ENCODE assay signal across 8 cellular contexts in genomic region chrX:129956765-129957164, GRCh38. TPM values are rescaled to one million over a fixed set of nuclear protein-coding genes. Genes with fewer than 3 reads are reported as not detected.
A peak's percentile ranks its signal among the peaks of the same experiment; 100 is the strongest.
DNase-seq lines count a peak whose midpoint lies in the region; ATAC-seq, FAIRE-seq and TF ChIP-seq lines count a peak whose summit lies in the region.

No MANE protein-coding gene starts in this region.

- H3K9me3 ChIP-seq in AG04450 (ENCODE audit: control insufficient read depth, insufficient read depth, low read length), result no peaks in the 10 kb centered on the region
- no peaks in the 10 kb centered on the region for H3K9me3 ChIP-seq in HAP-1
- H3K9me3 ChIP-seq in K562 (replicated peaks; ENCODE audit: control insufficient read depth, insufficient read depth, low read depth, low read length), result no peaks in the 10 kb centered on the region

- no peak for TF ChIP-seq EP300 in K562 (IDR thresholded peaks at IDR 0.05; ENCODE audit: low read length)

- peaks cover 20 to 26% of the 10 kb centered on the region in 2 donors for H3K4me1 Mint-ChIP-seq in natural killer cell

- POLR2A ChIA-PET in AG04450 (lab: Yijun Ruan, JAX) (interaction anchor here (0.6 kb wide), 1 partner anchor 57 kb away, joined by 6 read pairs; no protein-coding TSS in a partner anchor), K562 (lab: Yijun Ruan, JAX) (interaction anchor here (0.6 to 1.5 kb wide), 4 partner anchors 9 to 72 kb away, joined by 3 to 11 read pairs (median 4); no protein-coding TSS in a partner anchor)

- H3K4me2 ChIP-seq in K562 (ENCODE audit: insufficient read depth, low read length), result peak overlapping the region; percentile 82

- TF ChIP-seq CTCF in AG04450 (IDR thresholded peaks at IDR 0.05; ENCODE audit: low read depth, low read length) (no peak), K562 (IDR thresholded peaks at IDR 0.05 in 2 of 3, conservative IDR thresholded peaks at IDR 0.05 in 1 of 3; ENCODE audit: insufficient read depth in 2 of 3, low read depth in 1 of 3, low read length in 3 of 3) (no peak), natural killer cell (IDR thresholded peaks at IDR 0.05) (no peak)

- peak overlapping the region; percentile 35 for H3K4me3 Mint-ChIP-seq in natural killer cell

- no peaks in the 10 kb centered on the region for H3K9me1 ChIP-seq in K562 (ENCODE audit: control insufficient read depth, insufficient read depth, low read length)

- intact Hi-C loops in K562 (cut with micrococcal nuclease) (no loop called here), natural killer cell (cut with micrococcal nuclease) (no loop called here)

- peak overlapping the region; percentile 73 to 88 for H3K9ac ChIP-seq in K562 (ENCODE audit: insufficient read depth in 1 of 2, low read depth in 2 of 2, low read length in 2 of 2)

- H3K9me3 Mint-ChIP-seq in natural killer cell, result peaks cover 2 to 3% of the 10 kb centered on the region in 2 donors

- H3K36me3 Mint-ChIP-seq in natural killer cell, result no peaks in the 10 kb centered on the region

- no peak for DNase-seq in AG04450 (ENCODE audit: low read depth, low spot score)
- DNase-seq in HAP-1 (ENCODE audit: low spot score in 2 of 2), result no peak
- DNase-seq in K562 (ENCODE audit: extremely low read depth in 1 of 4, low spot score in 3 of 4), result no peak
- DNase-seq in natural killer cell, result no peak
- DNase-seq in T1000 (lab: John Stamatoyannopoulos, UW), result no peak
- no peak for DNase-seq in SHP77 (lab: John Stamatoyannopoulos, UW)

- TF ChIP-seq POLR2A in K562 (conservative IDR thresholded peaks at IDR 0.05), result no peak

- CTCF ChIA-PET in AG04450 (lab: Charles Lee), result interaction anchor here (1.0 kb wide), 1 partner anchor 31 kb away, joined by 3 read pairs; no protein-coding TSS in a partner anchor
- CTCF ChIA-PET in K562 (lab: Yijun Ruan, JAX; ENCODE audit: low intra/inter-chr PET ratio), result no interaction called here

- H3K4me1 ChIP-seq in HAP-1, result peaks cover 38% of the 10 kb centered on the region
- peaks cover 42 to 55% of the 10 kb centered on the region in 2 experiments for H3K4me1 ChIP-seq in K562 (replicated peaks in 1 of 2; ENCODE audit: control insufficient read depth in 2 of 2, insufficient read depth in 2 of 2, low read length in 2 of 2)

- no peaks in the 10 kb centered on the region for H3K27me3 ChIP-seq in AG04450 (ENCODE audit: control insufficient read depth, insufficient read depth, low read length)
- H3K27me3 ChIP-seq in HAP-1 (ENCODE audit: low read depth), result no peaks in the 10 kb centered on the region
- H3K27me3 ChIP-seq in K562 (ENCODE audit: control insufficient read depth in 2 of 2, insufficient read depth in 2 of 2, low read length in 2 of 2), result no peaks in the 10 kb centered on the region

- no peaks in the 10 kb centered on the region for H3K36me3 ChIP-seq in HAP-1 (replicated peaks)
- H3K36me3 ChIP-seq in K562 (ENCODE audit: control insufficient read depth, insufficient read depth, low read length), result no peaks in the 10 kb centered on the region

- FAIRE-seq in K562 (lab: Jason Lieb, UNC), result no peak

- WGBS in K562 (ENCODE audit: insufficient coverage, low coverage, missing lambda C conversion rate), result 16% methylated on average over 15 of the region's 20 CpGs

- peaks cover 9% of the 10 kb centered on the region; the same call in 2 of the 3 replicates for H3K79me2 ChIP-seq in K562 (ENCODE audit: control insufficient read depth, insufficient read depth, low read length)

- peak overlapping the region; percentile 27 for H3K4me3 ChIP-seq in AG04450 (ENCODE audit: low read depth, low read length)
- peak overlapping the region; percentile 32 for H3K4me3 ChIP-seq in HAP-1
- peak overlapping the region; percentile 30 for H3K4me3 ChIP-seq in K562

- no peak for TF ChIP-seq RAD21 in K562 (CRISPR knock-in tag; conservative IDR thresholded peaks at IDR 0.05 in 1 of 2, IDR thresholded peaks at IDR 0.05 in 1 of 2)

- in situ Hi-C loops in HAP-1 (cut with MboI; ENCODE audit: low sequenced_read_pairs), result no loop called here
- in situ Hi-C loops in K562 (cut with MboI), result no loop called here

- ATAC-seq in K562 (no peak), natural killer cell (no peak), HG02678 (IDR thresholded peaks at IDR 0.05; ENCODE audit: unreplicated experiment) (no peak), HG03520 (IDR thresholded peaks at IDR 0.05; ENCODE audit: unreplicated experiment) (no peak)

- peaks cover 0 to 3% of the 10 kb centered on the region in 2 donors for H3K27me3 Mint-ChIP-seq in natural killer cell (ENCODE audit: low read depth in 2 of 2)

- H3K27ac Mint-ChIP-seq in natural killer cell, result peak overlapping the region in 1 of 2 donors; percentile 70

- peak overlapping the region; percentile 67 for H2AFZ ChIP-seq in K562 (ENCODE audit: low read depth, low read length)

- no peaks in the 10 kb centered on the region for H4K20me1 ChIP-seq in K562 (replicated peaks; ENCODE audit: control insufficient read depth, insufficient read depth, low read length)

- no TSS peak for BruUV-seq in K562 (replicated peaks; lab: Mats Ljungman, UMichigan)

- no peak overlapping the region for H3K27ac ChIP-seq in AG04450 (ENCODE audit: low read depth, low read length)
- peak overlapping the region; percentile 94 for H3K27ac ChIP-seq in K562 (ENCODE audit: extremely low read depth, low read depth, low read length)

TF ChIP-seq in K562, 482 proteins besides CTCF, POLR2A, EP300 and RAD21:
- TF ChIP-seq ZNF740 (CRISPR knock-in tag; IDR thresholded peaks at IDR 0.05) (no peak), ZNF740 (tag; IDR thresholded peaks at IDR 0.05) (0 out of 4 replicates have a peak, but pooled peaks of 1 of the 2 experiments have one; percentile 34), HNRNPK (IDR thresholded peaks at IDR 0.05; ENCODE audit: low read depth, low read length, poor library complexity, severe bottlenecking) (no peak)

RNA-seq across cellular contexts. Expression of gene BCORL1, which starts 25.7 kb away (rescaled TPM):
- polyA plus RNA-seq in AG04450 (2011; rRNA removed) (1.0 and 1.7 TPM in 2 replicates), K562 (2011; rRNA removed) (1.0 and 1.7 TPM in 2 replicates), K562 (2014; fragmentation: Illumina TruSeq; extraction: Trizol) (16.2 and 18.2 TPM in 2 replicates), K562 (2014; fragmentation: Nextera tagmentation; extraction: Ambion mirVana) (under 1 TPM; 0.48 to 0.55 TPM), K562 (2014; rRNA removed) (4.3 and 5.0 TPM in 2 replicates)
- polyA minus RNA-seq in AG04450 (2011; rRNA and poly(A)+ RNA removed), result 2.4 and 2.9 TPM in 2 replicates
- total RNA-seq in K562 (2011; cell fraction: chromatin; rRNA removed; ENCODE audit: low replicate concordance), result 14.0 and 23.7 TPM in 2 replicates
- 8.3 TPM in 2 replicates for total RNA-seq in K562 (2011; cell fraction: nucleolus; rRNA removed)
- 9.8 and 10.6 TPM in 2 replicates for total RNA-seq in K562 (2011; cell fraction: nucleoplasm; rRNA removed)
- total RNA-seq in K562 (2014; rRNA removed) (3.3 and 4.5 TPM in 2 replicates), K562 (2014; rRNA removed; fragmentation: Illumina TruSeq; extraction: Trizol) (1.4 and 2.1 TPM in 2 replicates), K562 (2015; rRNA removed; fragmentation: Illumina TruSeq; extraction: Trizol) (2.1 and 3.3 TPM in 2 replicates), K562 (2021) (26.2 and 29.6 TPM in 2 replicates), natural killer cell (10 to 100 TPM in 1 of 3 donors, 1 to 10 TPM in 2; 6.5 to 10.5 (median 9.9) TPM)
- 1.1 and 1.2 TPM in 2 replicates for polyA plus RNA-seq in K562 (2011; cell fraction: cytosol; rRNA removed)
- polyA plus RNA-seq in K562 (2011; cell fraction: nucleus; rRNA removed), result 4.0 and 5.7 TPM in 2 replicates
- polyA plus RNA-seq in K562 (2012), result 9.5 and 11.9 TPM in 2 replicates
- polyA minus RNA-seq in K562 (2011; rRNA and poly(A)+ RNA removed), result 1.8 and 2.1 TPM in 2 replicates
- polyA minus RNA-seq in K562 (2011; cell fraction: cytosol; rRNA and poly(A)+ RNA removed), result 7.8 and 13.0 TPM in 2 replicates
- 3.2 and 3.4 TPM in 2 replicates for polyA minus RNA-seq in K562 (2011; cell fraction: nucleus; rRNA and poly(A)+ RNA removed)

RNA-seq across cellular contexts. Expression of gene UTP14A, which starts 50.8 kb away (rescaled TPM):
- 18.0 and 20.8 TPM in 2 replicates for polyA plus RNA-seq in AG04450 (2011; rRNA removed)
- 12.6 and 14.3 TPM in 2 replicates for polyA minus RNA-seq in AG04450 (2011; rRNA and poly(A)+ RNA removed)
- total RNA-seq in K562 (2011; cell fraction: chromatin; rRNA removed; ENCODE audit: low replicate concordance), result 24.6 and 45.1 TPM in 2 replicates
- 13.9 and 16.3 TPM in 2 replicates for total RNA-seq in K562 (2011; cell fraction: nucleolus; rRNA removed)
- total RNA-seq in K562 (2011; cell fraction: nucleoplasm; rRNA removed), result 23.8 and 26.2 TPM in 2 replicates
- total RNA-seq in K562 (2014; rRNA removed), result 66.2 and 70.0 TPM in 2 replicates
- total RNA-seq in K562 (2014; rRNA removed; fragmentation: Illumina TruSeq; extraction: Trizol), result 82.0 and 87.9 TPM in 2 replicates
- 88.7 and 91.0 TPM in 2 replicates for total RNA-seq in K562 (2015; rRNA removed; fragmentation: Illumina TruSeq; extraction: Trizol)
- 54.6 and 56.2 TPM in 2 replicates for total RNA-seq in K562 (2021)
- polyA plus RNA-seq in K562 (2011; rRNA removed), result 22.8 and 36.9 TPM in 2 replicates
- polyA plus RNA-seq in K562 (2011; cell fraction: cytosol; rRNA removed), result 10.0 and 10.8 TPM in 2 replicates
- 17.4 and 18.0 TPM in 2 replicates for polyA plus RNA-seq in K562 (2011; cell fraction: nucleus; rRNA removed)
- polyA plus RNA-seq in K562 (2012), result 29.8 and 47.2 TPM in 2 replicates
- 70.3 and 87.4 TPM in 2 replicates for polyA plus RNA-seq in K562 (2014; fragmentation: Illumina TruSeq; extraction: Trizol)
- polyA plus RNA-seq in K562 (2014; fragmentation: Nextera tagmentation; extraction: Ambion mirVana), result 10 to 100 TPM; 30.5 to 59.9 TPM
- 59.9 and 64.1 TPM in 2 replicates for polyA plus RNA-seq in K562 (2014; rRNA removed)
- polyA minus RNA-seq in K562 (2011; rRNA and poly(A)+ RNA removed), result 42.6 and 49.3 TPM in 2 replicates
- polyA minus RNA-seq in K562 (2011; cell fraction: cytosol; rRNA and poly(A)+ RNA removed), result 13.0 and 27.0 TPM in 2 replicates
- 6.7 and 12.8 TPM in 2 replicates for polyA minus RNA-seq in K562 (2011; cell fraction: nucleus; rRNA and poly(A)+ RNA removed)
- total RNA-seq in natural killer cell, result 10 to 100 TPM in 2 of 3 donors, 1 to 10 TPM in 1; 9.5 to 11.6 (median 11.0) TPM
